In genomic region chr2:105739408-105739807, GRCh38 we compare ENCODE assay signal across 17 cellular contexts. TPM values are rescaled to one million over a fixed set of nuclear protein-coding genes. Genes with fewer than 3 reads are reported as not detected.
A peak's percentile ranks its signal among the peaks of the same experiment; 100 is the strongest.
DNase-seq lines count a peak whose midpoint lies in the region; ATAC-seq and TF ChIP-seq lines count a peak whose summit lies in the region.
"Had no signal": no experiment of that assay in that cellular context is flagged by ENCODE, and none has a peak within 500 bp of the region (broad histone marks: within the 10 kb centered on the region; RNA-seq: fewer than 3 reads in every experiment).

No MANE protein-coding gene starts in this region.

- no peaks in the 10 kb centered on the region for H3K27me3 Mint-ChIP-seq in stimulated activated naive CD8-positive, alpha-beta T cell treated with anti-CD3 and anti-CD28 coated beads, Interleukin-15, Interleukin-2, amounts not matched to agents 100 ng/mL and 50 ng/mL, for 24 hours
- no peaks in the 10 kb centered on the region for H3K27me3 Mint-ChIP-seq in T-cell

- H3K27ac Mint-ChIP-seq in stimulated activated naive CD8-positive, alpha-beta T cell treated with anti-CD3 and anti-CD28 coated beads, Interleukin-15, Interleukin-2, amounts not matched to agents 100 ng/mL and 50 ng/mL, for 24 hours, result peak overlapping the region; percentile 91
- H3K27ac Mint-ChIP-seq in T-cell, result peak overlapping the region; percentile 95 to 100

- DNase-seq in stimulated activated naive CD8-positive, alpha-beta T cell treated with anti-CD3 and anti-CD28 coated beads, Interleukin-15, Interleukin-2, amounts not matched to agents 100 U/mL and 50 U/mL, for 24 hours, result no peak
- DNase-seq in T-cell (no peak), medulla oblongata (ENCODE audit: extremely low spot score) (no peak), glomerular visceral epithelial cell (ENCODE audit: extremely low spot score) (no peak), substantia nigra (lab: John Stamatoyannopoulos, UW) (no peak), adrenal gland (no peak)
- DNase-seq: DMS79 treated with DMSO at 0.1 percent for 48 hours, gastrocnemius medialis, KBM-7, midbrain, NCI-H345, WERI-Rb-1 had no signal

- peak overlapping the region; percentile 5 for H3K27ac ChIP-seq in duodenal mucosa (ENCODE audit: low read depth, low read length)
- no peak overlapping the region for H3K27ac ChIP-seq in substantia nigra (ENCODE audit: low read depth, low read length, poor library complexity, severe bottlenecking)
- H3K27ac ChIP-seq in adrenal gland, result no peak overlapping the region
- H3K27ac ChIP-seq: gastrocnemius medialis, suprapubic skin, WERI-Rb-1 had no signal

- no peak for TF ChIP-seq CTCF in adrenal gland (IDR thresholded peaks at IDR 0.05)

- H3K4me3 Mint-ChIP-seq in stimulated activated naive CD8-positive, alpha-beta T cell treated with anti-CD3 and anti-CD28 coated beads, Interleukin-15, Interleukin-2, amounts not matched to agents 100 ng/mL and 50 ng/mL, for 24 hours, result peak overlapping the region; percentile 75
- H3K4me3 Mint-ChIP-seq in T-cell, result peak overlapping the region; percentile 74 to 78 (median 77)

- ATAC-seq in stimulated activated naive CD8-positive, alpha-beta T cell treated with anti-CD3 and anti-CD28 coated beads, Interleukin-15, Interleukin-2, amounts not matched to agents 100 U/mL and 50 U/mL, for 24 hours, result no peak
- peak in 1 of 4 experiments; percentile 14 for ATAC-seq in T-cell (replicated peaks in 1 of 4)
- ATAC-seq: gastrocnemius medialis had no signal

- WGBS in adrenal gland, 4 donors, result 79 to 86% (median 81%) methylated on average over 8 of the region's 8 CpGs

- CTCF ChIA-PET in T-cell (lab: Charles Lee), result interaction anchor here in 1 of 2 donors (1.6 kb wide), 2 partner anchors 10 to 50 kb away, joined by 4 to 5 read pairs; no protein-coding TSS in a partner anchor

- intact Hi-C loops in adrenal gland (cut with DNase I), result no loop called here

- H3K27me3 ChIP-seq in duodenal mucosa (ENCODE audit: control insufficient read depth in 1 of 2, insufficient read depth in 2 of 2, low read length in 2 of 2) (no peaks in the 10 kb centered on the region), adrenal gland (no peaks in the 10 kb centered on the region)
- H3K27me3 ChIP-seq: gastrocnemius medialis had no signal

- POLR2A ChIA-PET in T-cell (lab: Charles Lee), result interaction anchor here in 1 of 2 donors (1.5 kb wide), 1 partner anchor 8 kb away, joined by 4 read pairs; no protein-coding TSS in a partner anchor

- H3K36me3 ChIP-seq in duodenal mucosa (ENCODE audit: control insufficient read depth in 1 of 2, insufficient read depth in 2 of 2, low read length in 2 of 2) (no peaks in the 10 kb centered on the region), adrenal gland (replicated peaks in 1 of 2) (no peaks in the 10 kb centered on the region)
- H3K36me3 ChIP-seq: gastrocnemius medialis, HAP-1, suprapubic skin, WERI-Rb-1 had no signal

- H3K9me3 ChIP-seq in duodenal mucosa (ENCODE audit: control insufficient read depth in 1 of 2, low read length in 2 of 2) (no peaks in the 10 kb centered on the region), adrenal gland (replicated peaks in 1 of 3) (no peaks in the 10 kb centered on the region)
- H3K9me3 ChIP-seq: gastrocnemius medialis, HAP-1, suprapubic skin had no signal

- H3K36me3 Mint-ChIP-seq in stimulated activated naive CD8-positive, alpha-beta T cell treated with anti-CD3 and anti-CD28 coated beads, Interleukin-15, Interleukin-2, amounts not matched to agents 100 ng/mL and 50 ng/mL, for 24 hours (ENCODE audit: low read depth), result no peaks in the 10 kb centered on the region
- H3K36me3 Mint-ChIP-seq in T-cell, result no peaks in the 10 kb centered on the region

- peaks cover 5% of the 10 kb centered on the region for H3K9me3 Mint-ChIP-seq in stimulated activated naive CD8-positive, alpha-beta T cell treated with anti-CD3 and anti-CD28 coated beads, Interleukin-15, Interleukin-2, amounts not matched to agents 100 ng/mL and 50 ng/mL, for 24 hours
- H3K9me3 Mint-ChIP-seq in T-cell, result peaks cover 0 to 6% (median 0%) of the 10 kb centered on the region in 3 donors

- H3K4me3 ChIP-seq in duodenal mucosa (ENCODE audit: low read depth in 1 of 2, low read length in 2 of 2) (no peak overlapping the region), adrenal gland (no peak overlapping the region)
- H3K4me3 ChIP-seq: gastrocnemius medialis, HAP-1, smooth muscle cell, suprapubic skin had no signal

- H3K4me1 Mint-ChIP-seq in stimulated activated naive CD8-positive, alpha-beta T cell treated with anti-CD3 and anti-CD28 coated beads, Interleukin-15, Interleukin-2, amounts not matched to agents 100 ng/mL and 50 ng/mL, for 24 hours (ENCODE audit: low read depth), result peaks cover 92% of the 10 kb centered on the region
- H3K4me1 Mint-ChIP-seq in T-cell, result peaks cover 85 to 96% (median 92%) of the 10 kb centered on the region in 3 donors

- no peak overlapping the region for H3K9ac ChIP-seq in duodenal mucosa (ENCODE audit: low read depth in 1 of 2, low read length in 2 of 2)

- peaks cover 3 to 10% of the 10 kb centered on the region in 2 donors for H3K4me1 ChIP-seq in duodenal mucosa (ENCODE audit: control insufficient read depth in 1 of 2, insufficient read depth in 2 of 2, low read length in 2 of 2)
- H3K4me1 ChIP-seq in adrenal gland (replicated peaks in 1 of 2), result peaks cover 0 to 6% of the 10 kb centered on the region in 2 donors
- H3K4me1 ChIP-seq: HAP-1 had no signal

- TF ChIP-seq POLR2A in adrenal gland (IDR thresholded peaks at IDR 0.05), result no peak

RNA-seq across cellular contexts. Expression of gene NCK2, which starts 5.3 kb away (rescaled TPM):
- total RNA-seq in T-cell (100 to 1,000 TPM in 4 of 5 donors, 10 to 100 TPM in 1; 97.7 to 154 (median 120) TPM), adrenal gland (10 to 100 TPM; 29.8 to 56.0 (median 43.4) TPM)
- 10 to 100 TPM; 13.7 to 20.5 (median 18.2) TPM for polyA plus RNA-seq in adrenal gland
